ENCODE assay signal across 9 cellular contexts in genomic region chr10:133329401-133330202, GRCh38. TPM values are rescaled to one million over a fixed set of nuclear protein-coding genes. Genes with fewer than 3 reads are reported as not detected.
DNase-seq lines count a peak whose midpoint lies in the region; ATAC-seq and TF ChIP-seq lines count a peak whose summit lies in the region.
"Had no signal": no experiment of that assay in that cellular context is flagged by ENCODE, and none has a peak within 500 bp of the region (broad histone marks: within the 10 kb centered on the region; RNA-seq: fewer than 3 reads in every experiment).

No MANE protein-coding gene starts in this region.

- H3K27me3 ChIP-seq in trophoblast cell (ENCODE audit: insufficient read depth, low read length) = peaks cover 34% of the 10 kb centered on the region

- peaks cover 11% of the 10 kb centered on the region for H3K9me3 ChIP-seq in trophoblast cell (ENCODE audit: insufficient read depth, low read depth, low read length)

- no peak overlapping the region for H3K27ac ChIP-seq in trophoblast cell (ENCODE audit: low read depth, low read length)

- no peak overlapping the region for H3K4me3 ChIP-seq in trophoblast cell (ENCODE audit: low read depth, low read length)

- H3K4me2 ChIP-seq in trophoblast cell (ENCODE audit: low read length) = peak overlapping the region; percentile 38

- no peaks in the 10 kb centered on the region for H3K36me3 ChIP-seq in trophoblast cell (ENCODE audit: control insufficient read depth in 1 of 2, insufficient read depth in 2 of 2, low read length in 2 of 2)

- peak; percentile 86 for ATAC-seq in GM21825 (IDR thresholded peaks at IDR 0.05; ENCODE audit: unreplicated experiment)

- no peak overlapping the region for H2BK12ac ChIP-seq in trophoblast cell (ENCODE audit: low read length)

- no peak overlapping the region for H3K23ac ChIP-seq in trophoblast cell (ENCODE audit: low read length)

- H4K8ac ChIP-seq in trophoblast cell (ENCODE audit: low read depth, low read length) = no peak overlapping the region

- WGBS in trophoblast cell (ENCODE audit: extremely low coverage, insufficient coverage, insufficient read length) = no CpG with 5 or more reads among the region's 37 CpGs

- H2AFZ ChIP-seq in trophoblast cell (ENCODE audit: insufficient read depth, low read length, poor library complexity) = no peak overlapping the region

- H3K27ac Mint-ChIP-seq in type B pancreatic cell = peak overlapping the region; percentile 18

- H3K4me1 Mint-ChIP-seq in type B pancreatic cell (ENCODE audit: unreplicated experiment) = peaks cover 10% of the 10 kb centered on the region

- no peak overlapping the region for H2BK5ac ChIP-seq in trophoblast cell (ENCODE audit: low read depth, low read length, poor library complexity)

- DNase-seq in ELF-1 (ENCODE audit: low read depth, low spot score) = peak; percentile 94
- DNase-seq in LHCN-M2 (ENCODE audit: low read depth) = peak; percentile 68
- peak; percentile 86 for DNase-seq in SK-N-DZ (ENCODE audit: low spot score)
- peak; percentile 79 for DNase-seq in activated gamma-delta T cell treated with anti-CD3 and anti-CD28 coated beads, Interleukin-2, amount 50 U/mL, for 16 hours (ENCODE audit: low read depth)
- peak; percentile 80 for DNase-seq in globus pallidus (ENCODE audit: low spot score)
- peak; percentile 92 to 98 for DNase-seq in trophoblast cell
- DNase-seq in type B pancreatic cell (ENCODE audit: extremely low spot score, unreplicated experiment) = peak; percentile 92

- no peaks in the 10 kb centered on the region for H3K79me2 ChIP-seq in trophoblast cell (ENCODE audit: control insufficient read depth, insufficient read depth, low read length, poor library complexity)

- H2AK5ac ChIP-seq in trophoblast cell (ENCODE audit: low read length) = no peak overlapping the region

- no peak overlapping the region for H3K9ac ChIP-seq in trophoblast cell (ENCODE audit: low read length)

- H4K91ac ChIP-seq in trophoblast cell (ENCODE audit: low read depth, low read length) = no peak overlapping the region

- H2BK120ac ChIP-seq in trophoblast cell (ENCODE audit: insufficient read depth, low read length, poor library complexity) = no peak overlapping the region

- no peak overlapping the region for H3K18ac ChIP-seq in trophoblast cell (ENCODE audit: low read length)

- no peak overlapping the region for H4K12ac ChIP-seq in trophoblast cell (ENCODE audit: low read depth, low read length)

- no peak overlapping the region for H3K4ac ChIP-seq in trophoblast cell (ENCODE audit: low read depth, low read length)

- no peak overlapping the region for H3K14ac ChIP-seq in trophoblast cell (ENCODE audit: low read length)

- peaks cover 66% of the 10 kb centered on the region for H3K27me3 Mint-ChIP-seq in type B pancreatic cell

- no peaks in the 10 kb centered on the region for H3K79me1 ChIP-seq in trophoblast cell (ENCODE audit: low read length)

- peak overlapping the region; percentile 65 for H3K4me3 Mint-ChIP-seq in type B pancreatic cell

- H3K9me3 Mint-ChIP-seq in type B pancreatic cell = peaks cover 5% of the 10 kb centered on the region

- peaks cover 7 to 16% of the 10 kb centered on the region in 2 experiments for H3K4me1 ChIP-seq in trophoblast cell (ENCODE audit: control insufficient read depth in 1 of 2, insufficient read depth in 2 of 2, low read length in 2 of 2)

- TF ChIP-seq CTCF in type B pancreatic cell (conservative IDR thresholded peaks at IDR 0.05) = peak; percentile 99

- no peaks in the 10 kb centered on the region for H3K36me3 Mint-ChIP-seq in type B pancreatic cell

RNA-seq across cellular contexts. Expression of gene CALY, which starts 7.1 kb away (rescaled TPM):
- total RNA-seq in LHCN-M2 (2014; rRNA removed) (not detected in 2 replicates), type B pancreatic cell (ENCODE audit: low replicate concordance) (3.6 and 8.5 TPM in 2 replicates)
- 0.10 TPM for polyA plus RNA-seq in LHCN-M2 (2012)
- polyA plus RNA-seq in SK-N-DZ (2014; cell fraction: cytosol; rRNA removed) = 23.7 and 70.7 TPM in 2 replicates
- 24.2 and 37.3 TPM in 2 replicates for polyA plus RNA-seq in SK-N-DZ (2014; cell fraction: nucleus; rRNA removed)
- polyA plus RNA-seq in trophoblast cell (2013) = 0.11 and 0.19 TPM in 2 replicates

RNA-seq across cellular contexts. Expression of gene PRAP1, which starts 17.6 kb away (rescaled TPM):
- total RNA-seq in LHCN-M2 (2014; rRNA removed) (not detected in 2 replicates), type B pancreatic cell (ENCODE audit: low replicate concordance) (1.3 and 2.8 TPM in 2 replicates)
- not detected for polyA plus RNA-seq in LHCN-M2 (2012)
- polyA plus RNA-seq in SK-N-DZ (2014; cell fraction: cytosol; rRNA removed) = 1.4 and 3.7 TPM in 2 replicates
- polyA plus RNA-seq in SK-N-DZ (2014; cell fraction: nucleus; rRNA removed) = 0.29 and 0.78 TPM in 2 replicates
- polyA plus RNA-seq in trophoblast cell (2013) = 0.21 TPM in 2 replicates
- total RNA-seq: urinary bladder had no signal

RNA-seq across cellular contexts. Expression of gene ZNF511, which starts 20.9 kb away (rescaled TPM):
- total RNA-seq in LHCN-M2 (2014; rRNA removed) (26.9 and 33.8 TPM in 2 replicates), type B pancreatic cell (ENCODE audit: low replicate concordance) (39.7 and 51.9 TPM in 2 replicates)
- 38.2 TPM for polyA plus RNA-seq in LHCN-M2 (2012)
- polyA plus RNA-seq in SK-N-DZ (2014; cell fraction: cytosol; rRNA removed) = 70.5 and 76.0 TPM in 2 replicates
- 86.7 and 89.6 TPM in 2 replicates for polyA plus RNA-seq in SK-N-DZ (2014; cell fraction: nucleus; rRNA removed)
- 16.2 and 17.1 TPM in 2 replicates for polyA plus RNA-seq in trophoblast cell (2013)

RNA-seq across cellular contexts. Expression of gene TUBGCP2, which starts 20.9 kb away (rescaled TPM):
- total RNA-seq in LHCN-M2 (2014; rRNA removed) (73.9 and 74.8 TPM in 2 replicates), type B pancreatic cell (ENCODE audit: low replicate concordance) (57.9 and 58.6 TPM in 2 replicates)
- polyA plus RNA-seq in LHCN-M2 (2012) = 59.1 TPM
- 37.0 and 39.5 TPM in 2 replicates for polyA plus RNA-seq in SK-N-DZ (2014; cell fraction: cytosol; rRNA removed)
- 75.6 and 78.8 TPM in 2 replicates for polyA plus RNA-seq in SK-N-DZ (2014; cell fraction: nucleus; rRNA removed)
- polyA plus RNA-seq in trophoblast cell (2013) = 32.7 and 32.8 TPM in 2 replicates

RNA-seq across cellular contexts. Expression of gene FUOM, which starts 28.2 kb away (rescaled TPM):
- 20.1 and 21.2 TPM in 2 replicates for total RNA-seq in LHCN-M2 (2014; rRNA removed)
- 19.0 TPM for polyA plus RNA-seq in LHCN-M2 (2012)
- not detected in 2 replicates for polyA plus RNA-seq in SK-N-DZ (2014; cell fraction: cytosol; rRNA removed)
- not detected in 2 replicates for polyA plus RNA-seq in SK-N-DZ (2014; cell fraction: nucleus; rRNA removed)
- 18.2 and 20.6 TPM in 2 replicates for polyA plus RNA-seq in trophoblast cell (2013)
- total RNA-seq in type B pancreatic cell (ENCODE audit: low replicate concordance) = 20.4 and 21.7 TPM in 2 replicates
